Comparison of ENCODE assay signal across 16 cellular contexts in genomic region chr6:167574431-167575097, GRCh38.
DNase-seq lines count a peak whose midpoint lies in the region; ATAC-seq, FAIRE-seq and TF ChIP-seq lines count a peak whose summit lies in the region.
"Had no signal": no experiment of that assay in that cellular context is flagged by ENCODE, and none has a peak within 500 bp of the region (broad histone marks: within the 10 kb centered on the region; RNA-seq: fewer than 3 reads in every experiment).

No MANE protein-coding gene starts in this region.

- H3K27me3 Mint-ChIP-seq in chondrocyte (ENCODE audit: low read depth), result peaks cover 17% of the 10 kb centered on the region
- no peaks in the 10 kb centered on the region for H3K27me3 Mint-ChIP-seq in T-helper 2 cell treated with Interferon-gamma antibody and Interleukin-4, amounts not matched to agents 5 μg/mL and 100 μg/mL, for 36 hours (ENCODE audit: low read depth)
- H3K27me3 Mint-ChIP-seq: dendritic cell treated with granulocyte-macrophage colony-stimulating factor and Interleukin-4, amounts not matched to agents 40 ng/mL and 50 ng/mL, for 4 days had no signal

- no peak overlapping the region for H3K9ac ChIP-seq in kidney (ENCODE audit: low read length in 2 of 2)

- TF ChIP-seq POLR2A in sigmoid colon (IDR thresholded peaks at IDR 0.05), result no peak

- no peak for FAIRE-seq in kidney (lab: Jason Lieb, UNC)

- H3K27ac ChIP-seq in kidney (ENCODE audit: low read depth in 2 of 2, low read length in 2 of 2), result peak overlapping the region in 1 of 2 donors; percentile 53
- no peak overlapping the region for H3K27ac ChIP-seq in sigmoid colon

- no peaks in the 10 kb centered on the region for H3K27me3 ChIP-seq in sigmoid colon

- H3K9me3 ChIP-seq in kidney (ENCODE audit: control insufficient read depth in 1 of 2, low read length in 2 of 2), result no peaks in the 10 kb centered on the region
- H3K9me3 ChIP-seq in sigmoid colon, result no peaks in the 10 kb centered on the region

- WGBS in sigmoid colon, 2 donors, result 86 to 90% methylated on average over 26 of the region's 26 CpGs

- peaks cover 0 to 5% of the 10 kb centered on the region in 2 donors for H3K4me1 ChIP-seq in kidney (ENCODE audit: control insufficient read depth in 1 of 2, insufficient read depth in 1 of 2, low read depth in 1 of 2, low read length in 2 of 2)
- H3K4me1 ChIP-seq in sigmoid colon, result peaks cover 0 to 21% (median 16%) of the 10 kb centered on the region in 4 donors

- no peak for TF ChIP-seq EP300 in sigmoid colon (IDR thresholded peaks at IDR 0.05)

- ATAC-seq in HG03460 (IDR thresholded peaks at IDR 0.05; ENCODE audit: unreplicated experiment), result no peak
- ATAC-seq: activated CD8-positive, alpha-beta T cell treated with anti-CD3 and anti-CD28 coated beads for 36 hours; PC-3 had no signal

- H3K4me1 Mint-ChIP-seq in chondrocyte (ENCODE audit: low read depth), result peaks cover 44% of the 10 kb centered on the region
- no peaks in the 10 kb centered on the region for H3K4me1 Mint-ChIP-seq in T-helper 2 cell treated with Interferon-gamma antibody and Interleukin-4, amounts not matched to agents 5 μg/mL and 100 μg/mL, for 36 hours (ENCODE audit: low read depth)

- H3K36me3 ChIP-seq in kidney (ENCODE audit: control insufficient read depth in 1 of 2, insufficient read depth in 2 of 2, low read length in 2 of 2), result no peaks in the 10 kb centered on the region
- H3K36me3 ChIP-seq in sigmoid colon, result no peaks in the 10 kb centered on the region

- H3K9me3 Mint-ChIP-seq in chondrocyte (ENCODE audit: low read depth), result no peaks in the 10 kb centered on the region
- no peaks in the 10 kb centered on the region for H3K9me3 Mint-ChIP-seq in T-helper 2 cell treated with Interferon-gamma antibody and Interleukin-4, amounts not matched to agents 5 μg/mL and 100 μg/mL, for 36 hours
- H3K9me3 Mint-ChIP-seq: activated CD8-positive, alpha-beta T cell treated with anti-CD3 and anti-CD28 coated beads for 36 hours; activated T-helper 1 cell treated with anti-CD3 and anti-CD28 coated beads, Interleukin-12 subunit alpha, Interleukin-12 subunit beta, Interleukin-2, Interleukin-4 antibody, amounts not matched to agents 30 ng/mL and 10 ng/mL and 1 ng/mL, durations not matched to agents 14 hours and 24 hours and 36 hours; dendritic cell treated with granulocyte-macrophage colony-stimulating factor and Interleukin-4, amounts not matched to agents 40 ng/mL and 50 ng/mL, for 4 days had no signal

- H3K36me3 Mint-ChIP-seq in chondrocyte (ENCODE audit: low read depth), result no peaks in the 10 kb centered on the region
- H3K36me3 Mint-ChIP-seq in T-helper 2 cell treated with Interferon-gamma antibody and Interleukin-4, amounts not matched to agents 5 μg/mL and 100 μg/mL, for 36 hours (ENCODE audit: low read depth), result no peaks in the 10 kb centered on the region

- H3K27ac Mint-ChIP-seq in chondrocyte (ENCODE audit: unreplicated experiment), result peak overlapping the region; percentile 27
- no peak overlapping the region for H3K27ac Mint-ChIP-seq in T-helper 2 cell treated with Interferon-gamma antibody and Interleukin-4, amounts not matched to agents 5 μg/mL and 100 μg/mL, for 36 hours
- H3K27ac Mint-ChIP-seq: activated CD8-positive, alpha-beta T cell treated with anti-CD3 and anti-CD28 coated beads for 36 hours; activated T-helper 1 cell treated with anti-CD3 and anti-CD28 coated beads, Interleukin-12 subunit alpha, Interleukin-12 subunit beta, Interleukin-2, Interleukin-4 antibody, amounts not matched to agents 30 ng/mL and 10 ng/mL and 1 ng/mL, durations not matched to agents 14 hours and 24 hours and 36 hours; dendritic cell treated with granulocyte-macrophage colony-stimulating factor and Interleukin-4, amounts not matched to agents 40 ng/mL and 50 ng/mL, for 4 days; HFFc6; progenitor cell of endocrine pancreas had no signal

- intact Hi-C loops in kidney (cut with DNase I), result no loop called here
- intact Hi-C loops in sigmoid colon (cut with DNase I), result no loop called here

- H3K4me3 Mint-ChIP-seq in chondrocyte (ENCODE audit: unreplicated experiment), result no peak overlapping the region
- H3K4me3 Mint-ChIP-seq in T-helper 2 cell treated with Interferon-gamma antibody and Interleukin-4, amounts not matched to agents 5 μg/mL and 100 μg/mL, for 36 hours, result no peak overlapping the region
- H3K4me3 Mint-ChIP-seq: activated CD8-positive, alpha-beta T cell treated with anti-CD3 and anti-CD28 coated beads for 36 hours; activated T-helper 1 cell treated with anti-CD3 and anti-CD28 coated beads, Interleukin-12 subunit alpha, Interleukin-12 subunit beta, Interleukin-2, Interleukin-4 antibody, amounts not matched to agents 30 ng/mL and 10 ng/mL and 1 ng/mL, durations not matched to agents 14 hours and 24 hours and 36 hours; dendritic cell treated with granulocyte-macrophage colony-stimulating factor and Interleukin-4, amounts not matched to agents 40 ng/mL and 50 ng/mL, for 4 days; HFFc6 had no signal

- no peak for TF ChIP-seq CTCF in chondrocyte (IDR thresholded peaks at IDR 0.05)
- TF ChIP-seq CTCF in kidney (IDR thresholded peaks at IDR 0.05; ENCODE audit: borderline replicate concordance, extremely low read depth, insufficient read depth), result no peak
- TF ChIP-seq CTCF in sigmoid colon (IDR thresholded peaks at IDR 0.05), result no peak

- peak; percentile 16 for DNase-seq in D341Med (ENCODE audit: low spot score)
- DNase-seq in chondrocyte (ENCODE audit: low spot score), result no peak
- peak; percentile 73 for DNase-seq in kidney
- DNase-seq in sigmoid colon, result peak; percentile 65
- DNase-seq in amygdala (lab: John Stamatoyannopoulos, UW), result no peak
- no peak for DNase-seq in CD1c-positive myeloid dendritic cell (ENCODE audit: extremely low spot score)
- no peak for DNase-seq in T-helper 2 cell treated with Interferon-gamma antibody and Interleukin-4, amounts not matched to agents 5 μg/mL and 100 μg/mL, for 36 hours (ENCODE audit: low spot score)
- DNase-seq: activated CD8-positive, alpha-beta T cell treated with anti-CD3 and anti-CD28 coated beads for 36 hours; amniotic stem cell; HFFc6; NCI-H2081 treated with DMSO at 0.1 percent for 48 hours; PC-3 had no signal

- H3K4me3 ChIP-seq in kidney (ENCODE audit: low read length in 2 of 2) (no peak overlapping the region), sigmoid colon (no peak overlapping the region)

Comparison
In these comparisons a context has a peak if more than half of its experiments do, and no peak if none do; other contexts are left out.
1. DNase-seq: peak in D341Med (single experiment), kidney (single experiment) and sigmoid colon (single experiment); none in chondrocyte (single experiment), amygdala (0 of 56), CD1c-positive myeloid dendritic cell (single experiment) and T-helper 2 cell treated with Interferon-gamma antibody and Interleukin-4, amounts not matched to agents 5 μg/mL and 100 μg/mL, for 36 hours (single experiment).